Comparison of ENCODE assay signal across 17 cellular contexts in genomic region chr17:54937018-54937417, GRCh38. TPM values are rescaled to one million over a fixed set of nuclear protein-coding genes. Genes with fewer than 3 reads are reported as not detected.
"Had no signal": no experiment of that assay in that cellular context is flagged by ENCODE, and none has a peak within 500 bp of the region (broad histone marks: within the 10 kb centered on the region; RNA-seq: fewer than 3 reads in every experiment).

No MANE protein-coding gene starts in this region.

- H3K36me3 ChIP-seq: ovary had no signal

- H3K4me1 ChIP-seq: foreskin keratinocyte, left ventricle myocardium inferior, right atrium auricular region, sigmoid colon, stomach had no signal

- H3K9me3 ChIP-seq: left ventricle myocardium inferior, mucosa of descending colon, ovary, right atrium auricular region, sigmoid colon, stomach, thoracic aorta, transverse colon had no signal

- ATAC-seq: foreskin keratinocyte; mucosa of descending colon; naive thymus-derived CD8-positive, alpha-beta T cell had no signal

- DNase-seq: dermis blood vessel endothelial cell; erythroblast; foreskin keratinocyte; immature natural killer cell; left ventricle myocardium inferior; mucosa of descending colon; naive thymus-derived CD8-positive, alpha-beta T cell; ovary; sigmoid colon; stimulated activated CD4-positive, alpha-beta T cell treated with anti-CD3 and anti-CD28 coated beads, Interleukin-2, amount 100 ng/mL, for 24 hours; stimulated activated naive CD4-positive, alpha-beta T cell; stomach; substantia nigra; transverse colon had no signal

- H3K27ac ChIP-seq: foreskin keratinocyte, left ventricle myocardium inferior, ovary, right atrium auricular region, sigmoid colon, stomach, thoracic aorta, transverse colon had no signal

- H3K27me3 ChIP-seq: foreskin keratinocyte, ovary, right atrium auricular region, sigmoid colon, stomach, transverse colon had no signal

- H3K4me3 ChIP-seq: left ventricle myocardium inferior, mucosa of descending colon, ovary, right atrium auricular region, sigmoid colon, skin epidermis, stomach, thoracic aorta, transverse colon had no signal

RNA-seq across cellular contexts. Expression of gene TOM1L1, which starts 36.4 kb away (rescaled TPM):
- total RNA-seq: naive thymus-derived CD8-positive, alpha-beta T cell had no signal
